Comparison of ENCODE assay signal across 18 cellular contexts in the genomic region with DNA sequence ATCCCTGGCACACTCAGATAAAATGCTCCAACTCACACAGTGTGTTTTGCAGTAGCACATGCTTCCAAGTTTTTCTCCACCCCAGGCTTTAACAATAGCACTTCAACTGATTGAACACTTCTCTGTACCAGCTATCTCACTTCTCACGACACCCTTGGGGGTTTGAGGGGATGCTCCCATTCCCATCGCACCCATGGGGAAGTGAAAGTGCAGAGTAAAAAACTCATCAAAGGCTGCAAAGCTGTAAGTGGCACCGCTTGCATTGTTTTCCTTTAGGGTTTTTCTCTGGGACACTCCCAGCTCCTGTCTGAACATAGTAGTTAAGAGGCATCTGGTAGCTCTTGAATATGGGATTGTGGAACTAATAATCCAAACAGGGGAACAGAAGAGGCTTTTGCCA.
"Had no signal": no experiment of that assay in that cellular context is flagged by ENCODE, and none has a peak within 500 bp of the region (broad histone marks: within the 10 kb centered on the region; RNA-seq: fewer than 3 reads in every experiment).

No MANE protein-coding gene starts in this region.

- ATAC-seq: activated T-cell treated with anti-CD3 and anti-CD28 coated beads, Interleukin-2, amount 50 U/mL, for 72 hours; gastrocnemius medialis; heart left ventricle; natural killer cell; WTC11 had no signal

- H3K9me3 ChIP-seq: gastrocnemius medialis, heart left ventricle, tibial nerve, uterus had no signal

- H3K36me3 ChIP-seq: gastrocnemius medialis, heart left ventricle, tibial nerve, uterus had no signal

- DNase-seq: activated CD4-positive, alpha-beta memory T cell treated with anti-CD3 and anti-CD28 coated beads, Interleukin-2, amount 10 ng/mL, durations not matched to agents 7 days and 5 days; activated CD4-positive, alpha-beta T cell treated with anti-CD3 and anti-CD28 coated beads for 4 hours; activated gamma-delta T cell; activated T-cell treated with anti-CD3 and anti-CD28 coated beads, Interleukin-2, amount 50 U/mL, for 72 hours; dorsolateral prefrontal cortex; endodermal cell; gastrocnemius medialis; heart left ventricle; immature natural killer cell; mesendoderm; natural killer cell; stimulated activated CD4-positive, alpha-beta T cell treated with anti-CD3 and anti-CD28 coated beads, Interleukin-15, amount 100 ng/mL, for 24 hours; stimulated activated CD4-positive, alpha-beta T cell treated with anti-CD3 and anti-CD28 coated beads, Interleukin-4, amount 100 ng/mL, for 1 hour; stimulated activated naive CD4-positive, alpha-beta T cell; uterus had no signal

- H3K27ac Mint-ChIP-seq: activated CD4-positive, alpha-beta memory T cell treated with anti-CD3 and anti-CD28 coated beads, Interleukin-2, amount 10 ng/mL, durations not matched to agents 7 days and 5 days; activated naive CD4-positive, alpha-beta T cell treated with anti-CD3 and anti-CD28 coated beads, Interleukin-2, amount 50 U/mL, for 72 hours; activated T-cell treated with anti-CD3 and anti-CD28 coated beads, Interleukin-2, amount 50 U/mL, for 72 hours; endodermal cell; immature natural killer cell; natural killer cell; WTC11 had no signal

- H3K4me1 ChIP-seq: uterus had no signal

- H3K27ac ChIP-seq: dorsolateral prefrontal cortex, gastrocnemius medialis, heart left ventricle, tibial nerve, uterus had no signal

- H3K4me1 Mint-ChIP-seq: activated CD4-positive, alpha-beta memory T cell treated with anti-CD3 and anti-CD28 coated beads, Interleukin-2, amount 10 ng/mL, durations not matched to agents 7 days and 5 days; immature natural killer cell had no signal

- H3K4me3 Mint-ChIP-seq: activated CD4-positive, alpha-beta memory T cell treated with anti-CD3 and anti-CD28 coated beads, Interleukin-2, amount 10 ng/mL, durations not matched to agents 7 days and 5 days; activated T-cell treated with anti-CD3 and anti-CD28 coated beads, Interleukin-2, amount 50 U/mL, for 72 hours; endodermal cell; immature natural killer cell; natural killer cell; WTC11 had no signal

- H3K27me3 ChIP-seq: gastrocnemius medialis, tibial nerve, uterus had no signal

- H3K36me3 Mint-ChIP-seq: activated naive CD4-positive, alpha-beta T cell treated with anti-CD3 and anti-CD28 coated beads, Interleukin-2, amount 50 U/mL, for 72 hours; immature natural killer cell; natural killer cell; WTC11 had no signal

- H3K4me3 ChIP-seq: dorsolateral prefrontal cortex, gastrocnemius medialis, heart left ventricle, tibial nerve, uterus had no signal
